Comparison of ENCODE assay signal across 9 cellular contexts in the genomic region with DNA sequence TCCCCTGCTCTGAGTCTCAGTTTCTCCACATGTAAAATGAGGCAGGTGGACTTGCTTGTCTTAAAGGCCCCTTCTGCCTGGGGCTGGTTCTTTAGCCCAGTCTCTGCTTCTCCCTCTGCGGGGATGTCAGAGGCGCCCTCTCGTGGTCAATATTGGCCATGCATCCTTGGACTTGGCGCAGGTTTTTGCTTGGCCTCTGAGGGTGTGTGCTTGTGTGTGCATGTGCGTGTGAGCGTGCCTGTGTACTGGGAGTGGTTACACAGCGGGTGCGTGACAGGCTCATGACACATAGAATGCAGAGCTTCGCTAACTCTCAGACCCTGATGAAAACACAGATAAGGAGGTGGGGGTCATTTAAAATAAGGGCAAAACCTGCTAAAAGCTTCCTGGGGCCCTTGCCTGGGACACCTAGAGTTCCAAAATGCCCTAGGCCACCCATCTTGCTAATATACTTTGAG.
DNase-seq lines count a peak whose midpoint lies in the region; ATAC-seq and TF ChIP-seq lines count a peak whose summit lies in the region.
"Had no signal": no experiment of that assay in that cellular context is flagged by ENCODE, and none has a peak within 500 bp of the region (broad histone marks: within the 10 kb centered on the region; RNA-seq: fewer than 3 reads in every experiment).

No MANE protein-coding gene starts in this region.

- peaks cover 47% of the 10 kb centered on the region for H3K27me3 Mint-ChIP-seq in CD8-positive, alpha-beta T cell (ENCODE audit: low read depth)
- H3K27me3 Mint-ChIP-seq in activated CD4-positive, alpha-beta memory T cell treated with anti-CD3 and anti-CD28 coated beads for 36 hours, result peaks cover 21% of the 10 kb centered on the region
- no peaks in the 10 kb centered on the region for H3K27me3 Mint-ChIP-seq in memory B cell

- peak; percentile 73 for TF ChIP-seq CTCF in CD8-positive, alpha-beta T cell (IDR thresholded peaks at IDR 0.05)

- CTCF ChIA-PET in CD8-positive, alpha-beta T cell (lab: Charles Lee), result interaction anchor here (0.6 to 3.3 kb wide), 8 partner anchors 9 to 153 kb away, joined by 3 to 18 read pairs (median 3); no protein-coding TSS in a partner anchor
- CTCF ChIA-PET in activated CD4-positive, alpha-beta memory T cell treated with anti-CD3 and anti-CD28 coated beads for 36 hours (lab: Charles Lee), result interaction anchor here (0.6 to 5.7 kb wide), 8 partner anchors 9 to 465 kb away, joined by 3 to 68 read pairs (median 3); no protein-coding TSS in a partner anchor

- POLR2A ChIA-PET in CD8-positive, alpha-beta T cell (lab: Charles Lee), result no interaction called here
- POLR2A ChIA-PET in activated CD4-positive, alpha-beta memory T cell treated with anti-CD3 and anti-CD28 coated beads for 36 hours (lab: Charles Lee), result no interaction called here

- no peaks in the 10 kb centered on the region for H3K36me3 ChIP-seq in CD8-positive, alpha-beta T cell (ENCODE audit: insufficient read depth, low read length)

- no peak overlapping the region for H3K4me3 ChIP-seq in CD8-positive, alpha-beta T cell (ENCODE audit: low read depth, low read length)

- H3K36me3 Mint-ChIP-seq in CD8-positive, alpha-beta T cell, result no peaks in the 10 kb centered on the region
- H3K36me3 Mint-ChIP-seq in activated CD4-positive, alpha-beta memory T cell treated with anti-CD3 and anti-CD28 coated beads for 36 hours, result no peaks in the 10 kb centered on the region
- no peaks in the 10 kb centered on the region for H3K36me3 Mint-ChIP-seq in memory B cell

- H3K9me3 ChIP-seq in CD8-positive, alpha-beta T cell (ENCODE audit: low read length), result no peaks in the 10 kb centered on the region

- no peaks in the 10 kb centered on the region for H3K27me3 ChIP-seq in CD8-positive, alpha-beta T cell (ENCODE audit: insufficient read depth, low read length)

- no peaks in the 10 kb centered on the region for H3K9me3 Mint-ChIP-seq in CD8-positive, alpha-beta T cell
- H3K9me3 Mint-ChIP-seq in activated CD4-positive, alpha-beta memory T cell treated with anti-CD3 and anti-CD28 coated beads for 36 hours, result no peaks in the 10 kb centered on the region
- no peaks in the 10 kb centered on the region for H3K9me3 Mint-ChIP-seq in memory B cell
- H3K9me3 Mint-ChIP-seq: T-helper 1 cell treated with Interleukin-12 subunit alpha and Interleukin-12 subunit beta and Interleukin-4 antibody, amounts not matched to agents 30 μg/mL and 1 μg/mL, for 36 hours had no signal

- peak; percentile 50 to 78 (median 62) for DNase-seq in CD8-positive, alpha-beta T cell
- DNase-seq in NCI-H748 (lab: John Stamatoyannopoulos, UW; ENCODE audit: unreplicated experiment) (peak; percentile 51), ecto neural progenitor cell (ENCODE audit: low spot score) (peak; percentile 88), memory B cell (ENCODE audit: low spot score in 2 of 2) (peak; percentile 90 to 94), DMS79 treated with DMSO at 0.1 percent for 48 hours (lab: John Stamatoyannopoulos, UW) (no peak)
- peak; percentile 86 for DNase-seq in activated CD4-positive, alpha-beta memory T cell treated with anti-CD3 and anti-CD28 coated beads for 36 hours
- DNase-seq in stimulated activated CD8-positive, alpha-beta memory T cell treated with anti-CD3 and anti-CD28 coated beads, Interleukin-15, amount 100 ng/mL, for 48 hours (ENCODE audit: low read depth in 2 of 2), result peak; percentile 55 to 62

- H3K4me1 ChIP-seq in CD8-positive, alpha-beta T cell (ENCODE audit: insufficient read depth, low read length), result no peaks in the 10 kb centered on the region

- ATAC-seq in CD8-positive, alpha-beta T cell, result peak; percentile 85
- peak; percentile 54 for ATAC-seq in GM21723 (IDR thresholded peaks at IDR 0.05; ENCODE audit: unreplicated experiment)
- peak; percentile 48 for ATAC-seq in memory B cell (ENCODE audit: low read depth)

- no peak overlapping the region for H3K4me3 Mint-ChIP-seq in CD8-positive, alpha-beta T cell
- H3K4me3 Mint-ChIP-seq in activated CD4-positive, alpha-beta memory T cell treated with anti-CD3 and anti-CD28 coated beads for 36 hours, result no peak overlapping the region
- no peak overlapping the region for H3K4me3 Mint-ChIP-seq in memory B cell
- H3K4me3 Mint-ChIP-seq: T-helper 1 cell treated with Interleukin-12 subunit alpha and Interleukin-12 subunit beta and Interleukin-4 antibody, amounts not matched to agents 30 μg/mL and 1 μg/mL, for 36 hours had no signal

- intact Hi-C loops in CD8-positive, alpha-beta T cell (cut with DNase I, micrococcal nuclease), result no loop called here
- intact Hi-C loops in activated CD4-positive, alpha-beta memory T cell treated with anti-CD3 and anti-CD28 coated beads for 36 hours (cut with micrococcal nuclease), result no loop called here

- H3K27ac ChIP-seq in CD8-positive, alpha-beta T cell (ENCODE audit: low read depth, low read length), result no peak overlapping the region

- H3K27ac Mint-ChIP-seq in CD8-positive, alpha-beta T cell, result no peak overlapping the region
- H3K27ac Mint-ChIP-seq in activated CD4-positive, alpha-beta memory T cell treated with anti-CD3 and anti-CD28 coated beads for 36 hours, result no peak overlapping the region
- peak overlapping the region; percentile 78 for H3K27ac Mint-ChIP-seq in memory B cell
- H3K27ac Mint-ChIP-seq: T-helper 1 cell treated with Interleukin-12 subunit alpha and Interleukin-12 subunit beta and Interleukin-4 antibody, amounts not matched to agents 30 μg/mL and 1 μg/mL, for 36 hours had no signal

- no peaks in the 10 kb centered on the region for H3K4me1 Mint-ChIP-seq in CD8-positive, alpha-beta T cell (ENCODE audit: low read depth)
- H3K4me1 Mint-ChIP-seq in activated CD4-positive, alpha-beta memory T cell treated with anti-CD3 and anti-CD28 coated beads for 36 hours (ENCODE audit: low read depth), result no peaks in the 10 kb centered on the region
- H3K4me1 Mint-ChIP-seq in memory B cell, result peaks cover 33% of the 10 kb centered on the region
